ENCODE assay signal across 8 cellular contexts in genomic region chr14:24300326-24300980, GRCh38. TPM values are rescaled to one million over a fixed set of nuclear protein-coding genes. Genes with fewer than 3 reads are reported as not detected.
A peak's percentile ranks its signal among the peaks of the same experiment; 100 is the strongest.
DNase-seq lines count a peak whose midpoint lies in the region; ATAC-seq and TF ChIP-seq lines count a peak whose summit lies in the region.

No MANE protein-coding gene starts in this region.

- peak overlapping the region; percentile 75 for H3K27ac ChIP-seq in HL-60 (replicated peaks)
- H3K27ac ChIP-seq in iPS-18a (ENCODE audit: low read length): no peak overlapping the region

- no peaks in the 10 kb centered on the region for H3K9me3 Mint-ChIP-seq in activated T-helper 1 cell treated with anti-CD3 and anti-CD28 coated beads, Interleukin-12 subunit alpha, Interleukin-12 subunit beta, Interleukin-2, Interleukin-4 antibody, amounts not matched to agents 30 ng/mL and 10 ng/mL and 1 ng/mL, durations not matched to agents 14 hours and 24 hours and 36 hours
- no peaks in the 10 kb centered on the region for H3K9me3 Mint-ChIP-seq in stimulated activated effector memory CD8-positive, alpha-beta T cell treated with anti-CD3 and anti-CD28 coated beads, Interleukin-12 subunit alpha, Interleukin-12 subunit beta, amount 100 ng/mL, for 72 hours

- peak overlapping the region; percentile 96 for H3K27ac Mint-ChIP-seq in activated T-helper 1 cell treated with anti-CD3 and anti-CD28 coated beads, Interleukin-12 subunit alpha, Interleukin-12 subunit beta, Interleukin-2, Interleukin-4 antibody, amounts not matched to agents 30 ng/mL and 10 ng/mL and 1 ng/mL, durations not matched to agents 14 hours and 24 hours and 36 hours
- H3K27ac Mint-ChIP-seq in stimulated activated effector memory CD8-positive, alpha-beta T cell treated with anti-CD3 and anti-CD28 coated beads, Interleukin-12 subunit alpha, Interleukin-12 subunit beta, amount 100 ng/mL, for 72 hours: peak overlapping the region; percentile 91

- H3K27me3 ChIP-seq in HL-60 (ENCODE audit: insufficient read depth, poor library complexity, severe bottlenecking) (no peaks in the 10 kb centered on the region), iPS-18a (ENCODE audit: control insufficient read depth, insufficient read depth, low read length) (no peaks in the 10 kb centered on the region)

- DNase-seq in HL-60 (ENCODE audit: low read depth in 1 of 2, low spot score in 1 of 2): no peak
- DNase-seq in activated T-helper 1 cell treated with anti-CD3 and anti-CD28 coated beads, Interleukin-12 subunit alpha, Interleukin-12 subunit beta, Interleukin-2, Interleukin-4 antibody, amounts not matched to agents 30 ng/mL and 10 ng/mL and 1 ng/mL, durations not matched to agents 14 hours and 24 hours and 36 hours (ENCODE audit: low spot score): no peak
- DNase-seq in stimulated activated effector memory CD8-positive, alpha-beta T cell treated with anti-CD3 and anti-CD28 coated beads, Interleukin-12 subunit alpha, Interleukin-12 subunit beta, amount 100 ng/mL, for 72 hours (ENCODE audit: low spot score in 2 of 2): no peak
- no peak for DNase-seq in NOMO-1 treated with DMSO at 0.1 percent for 48 hours (lab: John Stamatoyannopoulos, UW; ENCODE audit: unreplicated experiment)
- no peak for DNase-seq in activated CD4-positive, CD25-positive, alpha-beta regulatory T cell treated with anti-CD3 and anti-CD28 coated beads, Interleukin-2, amount 50 U/mL, for 72 hours
- no peak for DNase-seq in stimulated activated CD4-positive, alpha-beta T cell treated with anti-CD3 and anti-CD28 coated beads, Interleukin-12 subunit alpha, Interleukin-12 subunit beta, amount 100 ng/mL, for 4 hours
- no peak for DNase-seq in NCI-H1930 (lab: John Stamatoyannopoulos, UW)

- H3K4me1 Mint-ChIP-seq in activated T-helper 1 cell treated with anti-CD3 and anti-CD28 coated beads, Interleukin-12 subunit alpha, Interleukin-12 subunit beta, Interleukin-2, Interleukin-4 antibody, amounts not matched to agents 30 ng/mL and 10 ng/mL and 1 ng/mL, durations not matched to agents 14 hours and 24 hours and 36 hours (ENCODE audit: low read depth): peaks cover 44% of the 10 kb centered on the region
- H3K4me1 Mint-ChIP-seq in stimulated activated effector memory CD8-positive, alpha-beta T cell treated with anti-CD3 and anti-CD28 coated beads, Interleukin-12 subunit alpha, Interleukin-12 subunit beta, amount 100 ng/mL, for 72 hours: peaks cover 59% of the 10 kb centered on the region

- no peak for ATAC-seq in stimulated activated effector memory CD8-positive, alpha-beta T cell treated with anti-CD3 and anti-CD28 coated beads, Interleukin-12 subunit alpha, Interleukin-12 subunit beta, amount 100 ng/mL, for 72 hours

- peak overlapping the region; percentile 73 for H3K9ac ChIP-seq in iPS-18a (ENCODE audit: low read length)

- no peaks in the 10 kb centered on the region for H3K27me3 Mint-ChIP-seq in activated T-helper 1 cell treated with anti-CD3 and anti-CD28 coated beads, Interleukin-12 subunit alpha, Interleukin-12 subunit beta, Interleukin-2, Interleukin-4 antibody, amounts not matched to agents 30 ng/mL and 10 ng/mL and 1 ng/mL, durations not matched to agents 14 hours and 24 hours and 36 hours (ENCODE audit: insufficient read depth)

- H3K4me3 Mint-ChIP-seq in activated T-helper 1 cell treated with anti-CD3 and anti-CD28 coated beads, Interleukin-12 subunit alpha, Interleukin-12 subunit beta, Interleukin-2, Interleukin-4 antibody, amounts not matched to agents 30 ng/mL and 10 ng/mL and 1 ng/mL, durations not matched to agents 14 hours and 24 hours and 36 hours: peak overlapping the region; percentile 94
- peak overlapping the region; percentile 87 for H3K4me3 Mint-ChIP-seq in stimulated activated effector memory CD8-positive, alpha-beta T cell treated with anti-CD3 and anti-CD28 coated beads, Interleukin-12 subunit alpha, Interleukin-12 subunit beta, amount 100 ng/mL, for 72 hours

- no peak for TF ChIP-seq CTCF in HL-60 (IDR thresholded peaks at IDR 0.05; ENCODE audit: insufficient read depth, low read length)

- H3K9me3 ChIP-seq in iPS-18a (ENCODE audit: control insufficient read depth, low read depth, low read length): no peaks in the 10 kb centered on the region

- no peaks in the 10 kb centered on the region for H3K4me1 ChIP-seq in iPS-18a (ENCODE audit: control insufficient read depth, low read depth, low read length)

- H3K4me3 ChIP-seq in HL-60 (replicated peaks; ENCODE audit: insufficient read depth, low read length): peak overlapping the region; percentile 97
- H3K4me3 ChIP-seq in iPS-18a (ENCODE audit: low read length): peak overlapping the region; percentile 89

- intact Hi-C loops in activated T-helper 1 cell treated with anti-CD3 and anti-CD28 coated beads, Interleukin-12 subunit alpha, Interleukin-12 subunit beta, Interleukin-2, Interleukin-4 antibody, amounts not matched to agents 30 ng/mL and 10 ng/mL and 1 ng/mL, durations not matched to agents 14 hours and 24 hours and 36 hours (cut with micrococcal nuclease): no loop called here

- peaks cover 44% of the 10 kb centered on the region for H3K36me3 ChIP-seq in iPS-18a (ENCODE audit: control insufficient read depth, low read depth, low read length)

- peaks cover 48% of the 10 kb centered on the region for H3K36me3 Mint-ChIP-seq in activated T-helper 1 cell treated with anti-CD3 and anti-CD28 coated beads, Interleukin-12 subunit alpha, Interleukin-12 subunit beta, Interleukin-2, Interleukin-4 antibody, amounts not matched to agents 30 ng/mL and 10 ng/mL and 1 ng/mL, durations not matched to agents 14 hours and 24 hours and 36 hours (ENCODE audit: low read depth)
- H3K36me3 Mint-ChIP-seq in stimulated activated effector memory CD8-positive, alpha-beta T cell treated with anti-CD3 and anti-CD28 coated beads, Interleukin-12 subunit alpha, Interleukin-12 subunit beta, amount 100 ng/mL, for 72 hours: peaks cover 76% of the 10 kb centered on the region

RNA-seq across cellular contexts. Expression of gene NOP9, which starts 0.8 kb away (rescaled TPM):
- total RNA-seq in activated T-helper 1 cell treated with anti-CD3 and anti-CD28 coated beads, Interleukin-12 subunit alpha, Interleukin-12 subunit beta, Interleukin-2, Interleukin-4 antibody, amounts not matched to agents 30 ng/mL and 10 ng/mL and 1 ng/mL, durations not matched to agents 14 hours and 24 hours and 36 hours: 49.3 and 52.6 TPM in 2 replicates

RNA-seq across cellular contexts. Expression of gene DHRS1, which starts 0.9 kb away (rescaled TPM):
- 7.5 TPM in 2 replicates for total RNA-seq in activated T-helper 1 cell treated with anti-CD3 and anti-CD28 coated beads, Interleukin-12 subunit alpha, Interleukin-12 subunit beta, Interleukin-2, Interleukin-4 antibody, amounts not matched to agents 30 ng/mL and 10 ng/mL and 1 ng/mL, durations not matched to agents 14 hours and 24 hours and 36 hours

RNA-seq across cellular contexts. Expression of gene CIDEB, which starts 7.3 kb away (rescaled TPM):
- 18.1 and 18.7 TPM in 2 replicates for total RNA-seq in activated T-helper 1 cell treated with anti-CD3 and anti-CD28 coated beads, Interleukin-12 subunit alpha, Interleukin-12 subunit beta, Interleukin-2, Interleukin-4 antibody, amounts not matched to agents 30 ng/mL and 10 ng/mL and 1 ng/mL, durations not matched to agents 14 hours and 24 hours and 36 hours

RNA-seq across cellular contexts. Expression of gene LTB4R2, which starts 9.5 kb away (rescaled TPM):
- total RNA-seq in activated T-helper 1 cell treated with anti-CD3 and anti-CD28 coated beads, Interleukin-12 subunit alpha, Interleukin-12 subunit beta, Interleukin-2, Interleukin-4 antibody, amounts not matched to agents 30 ng/mL and 10 ng/mL and 1 ng/mL, durations not matched to agents 14 hours and 24 hours and 36 hours: 8.9 and 10.3 TPM in 2 replicates

RNA-seq across cellular contexts. Expression of gene LTB4R, which starts 10.8 kb away (rescaled TPM):
- total RNA-seq in activated T-helper 1 cell treated with anti-CD3 and anti-CD28 coated beads, Interleukin-12 subunit alpha, Interleukin-12 subunit beta, Interleukin-2, Interleukin-4 antibody, amounts not matched to agents 30 ng/mL and 10 ng/mL and 1 ng/mL, durations not matched to agents 14 hours and 24 hours and 36 hours: 10.1 and 11.1 TPM in 2 replicates
